10 cellular contexts compared by ENCODE assay signal in the genomic region with DNA sequence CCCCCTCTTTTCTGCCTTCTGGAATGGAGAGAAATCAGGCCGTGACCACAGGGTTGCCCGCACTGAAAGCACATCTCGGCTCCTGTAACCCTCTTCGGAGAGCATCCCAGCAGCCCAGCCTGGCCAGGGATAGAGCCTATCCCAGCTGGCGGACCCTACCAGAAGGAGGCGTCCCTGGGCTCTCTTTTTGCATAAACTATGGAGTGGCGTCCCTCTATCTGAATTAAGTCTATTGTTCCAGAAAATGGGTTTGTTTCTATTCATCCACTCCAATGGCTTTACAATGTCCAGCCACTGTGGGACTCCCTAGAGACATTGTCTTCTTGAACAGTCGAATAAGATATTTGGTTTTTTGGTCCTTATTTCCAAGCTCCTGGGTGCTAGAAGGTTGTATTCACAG. TPM values are rescaled to one million over a fixed set of nuclear protein-coding genes. Genes with fewer than 3 reads are reported as not detected.
DNase-seq lines count a peak whose midpoint lies in the region; ATAC-seq and TF ChIP-seq lines count a peak whose summit lies in the region.
"Had no signal": no experiment of that assay in that cellular context is flagged by ENCODE, and none has a peak within 500 bp of the region (broad histone marks: within the 10 kb centered on the region; RNA-seq: fewer than 3 reads in every experiment).

No MANE protein-coding gene starts in this region.

- H4K8ac ChIP-seq in H9 (replicated peaks; ENCODE audit: insufficient read length, low read depth, low read length): no peak overlapping the region

- no peak overlapping the region for H3K9ac ChIP-seq in H9 (ENCODE audit: extremely low read depth, insufficient read length, low read length)

- peaks cover 67 to 72% of the 10 kb centered on the region in 2 experiments for H3K9me3 Mint-ChIP-seq in H9
- H3K9me3 Mint-ChIP-seq: IgD-negative memory B cell had no signal

- no peaks in the 10 kb centered on the region for H3K36me3 ChIP-seq in effector memory CD4-positive, alpha-beta T cell (ENCODE audit: control insufficient read depth, insufficient read depth, low read length)
- H3K36me3 ChIP-seq in mesodermal cell (ENCODE audit: control insufficient read depth, insufficient read depth, low read length): peaks cover 9% of the 10 kb centered on the region

- H3K14ac ChIP-seq in H9 (ENCODE audit: insufficient read depth, low read length): no peak overlapping the region

- peaks cover 3 to 11% (median 11%) of the 10 kb centered on the region in 3 experiments for H3K36me3 Mint-ChIP-seq in H9 (ENCODE audit: insufficient read depth in 1 of 3, low read depth in 3 of 3)

- peaks cover 7 to 21% of the 10 kb centered on the region in 2 experiments for H3K4me1 Mint-ChIP-seq in H9
- H3K4me1 Mint-ChIP-seq: IgD-negative memory B cell had no signal

- DNase-seq in AG04450 (ENCODE audit: low read depth, low spot score) (no peak), H9 (peak; percentile 65), NCI-H774 (lab: John Stamatoyannopoulos, UW) (no peak)
- no peak for DNase-seq in effector memory CD4-positive, alpha-beta T cell
- DNase-seq in stimulated activated CD4-positive, alpha-beta T cell treated with anti-CD3 and anti-CD28 coated beads, Interleukin-4, amount 100 ng/mL, for 1 hour: no peak
- DNase-seq: foreskin melanocyte had no signal

- H4K20me1 ChIP-seq in H9 (ENCODE audit: control insufficient read depth, insufficient read depth, insufficient read length): no peaks in the 10 kb centered on the region

- peak overlapping the region; percentile 64 to 86 for H3K4me3 Mint-ChIP-seq in H9

- H2BK12ac ChIP-seq in H9 (ENCODE audit: insufficient read length, low read depth, low read length): no peak overlapping the region

- TF ChIP-seq CTCF in AG04450 (IDR thresholded peaks at IDR 0.05; ENCODE audit: low read depth, low read length) (peak; percentile 19; the same call in 1 of the 2 replicates), H9 (conservative IDR thresholded peaks at IDR 0.05) (peak; percentile 60; the same call in 2 of the 3 replicates)

- H3K4me3 ChIP-seq in AG04450 (ENCODE audit: low read depth, low read length): peak overlapping the region; percentile 53
- H3K4me3 ChIP-seq in effector memory CD4-positive, alpha-beta T cell (ENCODE audit: insufficient read depth, low read depth, low read length, poor library complexity, severe bottlenecking): peak overlapping the region; percentile 37
- peak overlapping the region; percentile 54 for H3K4me3 ChIP-seq in mesodermal cell (ENCODE audit: extremely low read depth, insufficient read depth, low read length, poor library complexity, severe bottlenecking)

- no CpG with 5 or more reads among the region's 8 CpGs for WGBS in H9 (ENCODE audit: extremely low coverage, insufficient read length, low lambda C conversion rate)
- 5 to 38% methylated on average over 3 to 4 of the region's 8 CpGs for WGBS in mesodermal cell (ENCODE audit: insufficient coverage in 2 of 2), 2 experiments

- H3K27ac Mint-ChIP-seq in H9: no peak overlapping the region
- H3K27ac Mint-ChIP-seq: IgD-negative memory B cell had no signal

- H3K9me3 ChIP-seq in AG04450 (ENCODE audit: control insufficient read depth, insufficient read depth, low read length): no peaks in the 10 kb centered on the region
- peaks cover 30% of the 10 kb centered on the region for H3K9me3 ChIP-seq in H9 (ENCODE audit: control insufficient read depth, low read depth, low read length)
- H3K9me3 ChIP-seq in effector memory CD4-positive, alpha-beta T cell (ENCODE audit: control insufficient read depth, low read length): no peaks in the 10 kb centered on the region
- H3K9me3 ChIP-seq in mesodermal cell (ENCODE audit: control insufficient read depth, low read length): no peaks in the 10 kb centered on the region

- H3K4me2 ChIP-seq in H9 (ENCODE audit: insufficient read depth, insufficient read length, low read length): peak overlapping the region; percentile 44

- POLR2A ChIA-PET in AG04450 (lab: Yijun Ruan, JAX): interaction anchor here (0.6 to 0.7 kb wide), 3 partner anchors 9 to 217 kb away, joined by 3 to 5 read pairs (median 3); no protein-coding TSS in a partner anchor

- no peak overlapping the region for H2BK120ac ChIP-seq in H9 (ENCODE audit: low read depth, low read length, poor library complexity, severe bottlenecking)

- no peak overlapping the region for H2BK15ac ChIP-seq in H9 (ENCODE audit: low read depth, low read length)

- CTCF ChIA-PET in AG04450 (lab: Charles Lee): interaction anchor here (1.0 to 1.2 kb wide), 2 partner anchors 28 to 89 kb away, joined by 3 to 4 read pairs; no protein-coding TSS in a partner anchor

- H3K56ac ChIP-seq in H9 (ENCODE audit: insufficient read length, low read depth, low read length): no peak overlapping the region

- no peak overlapping the region for H2BK5ac ChIP-seq in H9 (ENCODE audit: insufficient read length, low read length)

- H2AFZ ChIP-seq in H9 (ENCODE audit: low read length): no peak overlapping the region

- no peak overlapping the region for H2BK20ac ChIP-seq in H9 (ENCODE audit: low read depth, low read length, poor library complexity, severe bottlenecking)

- no peak overlapping the region for H3K4ac ChIP-seq in H9 (ENCODE audit: low read depth, low read length)

- no peak overlapping the region for H2AK5ac ChIP-seq in H9 (ENCODE audit: insufficient read length, low read length)

- H3T11ph ChIP-seq in H9 (ENCODE audit: low read length): no peak overlapping the region

- H4K91ac ChIP-seq in H9 (ENCODE audit: insufficient read length, low read depth, low read length): no peak overlapping the region

- peaks cover 6% of the 10 kb centered on the region for H3K23me2 ChIP-seq in H9 (ENCODE audit: insufficient read length, low read depth, low read length, poor library complexity, severe bottlenecking)

- no peak overlapping the region for H3K23ac ChIP-seq in H9 (ENCODE audit: insufficient read length, low read depth, low read length)

- no peak overlapping the region for H3K18ac ChIP-seq in H9 (ENCODE audit: insufficient read length, low read depth, low read length)

- peaks cover 11% of the 10 kb centered on the region for H3K27me3 ChIP-seq in AG04450 (ENCODE audit: control insufficient read depth, insufficient read depth, low read length)
- no peaks in the 10 kb centered on the region for H3K27me3 ChIP-seq in H9 (ENCODE audit: insufficient read depth, low read length)
- H3K27me3 ChIP-seq in effector memory CD4-positive, alpha-beta T cell (replicated peaks; ENCODE audit: control insufficient read depth, insufficient read depth, low read length, poor library complexity, severe bottlenecking): no peaks in the 10 kb centered on the region

- peaks cover 3% of the 10 kb centered on the region; the same call in 1 of the 2 replicates for H3K79me2 ChIP-seq in H9 (ENCODE audit: insufficient read depth, low read length)

- no peaks in the 10 kb centered on the region for H3K79me1 ChIP-seq in H9 (ENCODE audit: insufficient read depth, low read depth, low read length, poor library complexity, severe bottlenecking)

- no peak for ATAC-seq in GM21825 (IDR thresholded peaks at IDR 0.05; ENCODE audit: unreplicated experiment)
- no peak for ATAC-seq in GM18520 (IDR thresholded peaks at IDR 0.05; ENCODE audit: unreplicated experiment)

- peaks cover 16% of the 10 kb centered on the region for H3K27me3 Mint-ChIP-seq in H9 (ENCODE audit: low read depth)

- H3K27ac ChIP-seq in AG04450 (ENCODE audit: low read depth, low read length) (no peak overlapping the region), H9 (ENCODE audit: insufficient read length, low read depth, low read length) (no peak overlapping the region), mesodermal cell (ENCODE audit: low read depth, low read length, severe bottlenecking) (peak overlapping the region; percentile 64)
- H3K27ac ChIP-seq in effector memory CD4-positive, alpha-beta T cell (ENCODE audit: insufficient read depth, low read length, poor library complexity, severe bottlenecking): no peak overlapping the region

- H3K4me1 ChIP-seq in H9 (ENCODE audit: insufficient read depth, low read length) (no peaks in the 10 kb centered on the region; the same call in none of the 2 replicates), mesodermal cell (ENCODE audit: control insufficient read depth, insufficient read depth, low read length, poor library complexity, severe bottlenecking) (peaks cover 16% of the 10 kb centered on the region)
- peaks cover 4% of the 10 kb centered on the region for H3K4me1 ChIP-seq in effector memory CD4-positive, alpha-beta T cell (ENCODE audit: control insufficient read depth, insufficient read depth, low read length, poor library complexity, severe bottlenecking)

- H4K5ac ChIP-seq in H9 (ENCODE audit: insufficient read length, low read depth, low read length): no peak overlapping the region

RNA-seq across cellular contexts. Expression of a gene that starts 0.7 kb away (rescaled TPM):
- 3.0 and 3.1 TPM in 2 replicates for polyA plus RNA-seq in AG04450 (2011; rRNA removed)
- 8.1 and 15.8 TPM in 2 replicates for polyA minus RNA-seq in AG04450 (2011; rRNA and poly(A)+ RNA removed)
- total RNA-seq in H9 (2021): 5.7 and 6.4 TPM in 2 replicates
- polyA plus RNA-seq in mesodermal cell (2013, experiment 1 of 2): 13.7 TPM
- 10.5 TPM for polyA plus RNA-seq in mesodermal cell (2013, experiment 2 of 2)
